ENCODE assay signal across 8 cellular contexts in the genomic region with DNA sequence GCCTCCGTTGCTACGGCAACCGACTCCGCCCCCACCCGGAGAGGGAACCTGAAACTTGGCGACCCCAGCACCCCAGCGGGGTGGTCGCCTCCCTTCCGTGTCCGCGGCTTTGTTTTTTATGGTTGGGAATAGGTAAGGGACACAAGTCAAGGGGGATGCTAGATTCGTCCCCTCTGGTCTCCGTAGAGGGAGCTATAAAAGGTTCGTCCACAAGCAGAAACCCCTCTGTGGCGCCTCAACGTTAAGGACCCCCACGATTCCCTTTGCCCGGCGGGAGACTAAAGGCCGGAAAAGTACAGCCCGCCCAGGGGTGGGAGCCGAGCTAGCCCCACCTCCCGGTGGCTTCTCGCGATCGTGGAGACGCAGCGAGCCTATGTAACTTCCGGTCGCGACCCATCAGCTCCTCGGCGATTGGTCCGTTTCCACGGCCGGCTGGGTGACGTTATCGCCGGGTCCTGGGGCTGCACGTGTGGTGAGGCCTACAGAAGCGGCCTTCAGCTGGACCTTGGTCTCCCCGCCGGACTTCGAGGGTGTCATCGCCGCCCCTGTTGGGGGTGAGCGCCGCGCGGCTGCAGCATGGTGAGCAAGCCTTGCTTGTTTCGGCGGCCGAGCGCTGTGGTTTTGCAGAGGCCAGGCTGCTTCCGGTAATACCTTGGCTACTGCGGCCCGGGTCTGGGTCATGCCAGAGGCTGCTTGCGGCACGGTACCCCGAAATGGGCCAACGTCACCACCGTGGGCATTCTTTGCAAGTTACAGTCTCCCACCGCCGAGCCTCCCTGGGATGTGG. TPM values are rescaled to one million over a fixed set of nuclear protein-coding genes. Genes with fewer than 3 reads are reported as not detected.
DNase-seq lines count a peak whose midpoint lies in the region; ATAC-seq, FAIRE-seq and TF ChIP-seq lines count a peak whose summit lies in the region.

A gene with protein sequence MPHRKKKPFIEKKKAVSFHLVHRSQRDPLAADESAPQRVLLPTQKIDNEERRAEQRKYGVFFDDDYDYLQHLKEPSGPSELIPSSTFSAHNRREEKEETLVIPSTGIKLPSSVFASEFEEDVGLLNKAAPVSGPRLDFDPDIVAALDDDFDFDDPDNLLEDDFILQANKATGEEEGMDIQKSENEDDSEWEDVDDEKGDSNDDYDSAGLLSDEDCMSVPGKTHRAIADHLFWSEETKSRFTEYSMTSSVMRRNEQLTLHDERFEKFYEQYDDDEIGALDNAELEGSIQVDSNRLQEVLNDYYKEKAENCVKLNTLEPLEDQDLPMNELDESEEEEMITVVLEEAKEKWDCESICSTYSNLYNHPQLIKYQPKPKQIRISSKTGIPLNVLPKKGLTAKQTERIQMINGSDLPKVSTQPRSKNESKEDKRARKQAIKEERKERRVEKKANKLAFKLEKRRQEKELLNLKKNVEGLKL (plus strand): TSS at position 437 of the 787 bp plus-strand sequence. CDS start 140 bp downstream, at position 577.

- H3K36me3 Mint-ChIP-seq in type B pancreatic cell: peaks cover 17% of the 10 kb centered on the region

- no peaks in the 10 kb centered on the region for H3K9me3 Mint-ChIP-seq in type B pancreatic cell

- H3K27me3 Mint-ChIP-seq in type B pancreatic cell: no peaks in the 10 kb centered on the region

- peaks cover 17% of the 10 kb centered on the region for H3K4me1 Mint-ChIP-seq in type B pancreatic cell (ENCODE audit: unreplicated experiment)

- H3K4me1 ChIP-seq in adrenal gland (replicated peaks in 1 of 2) (peaks cover 12 to 23% of the 10 kb centered on the region in 2 donors), heart left ventricle (peaks cover 0 to 18% (median 11%) of the 10 kb centered on the region in 12 donors)

- ATAC-seq in HG02852 (IDR thresholded peaks at IDR 0.05; ENCODE audit: unreplicated experiment): peak; percentile 100
- peak; percentile 100 for ATAC-seq in heart left ventricle

- DNase-seq in GM12892 (ENCODE audit: insufficient read length) (peak; percentile 94), NCI-H146 (lab: John Stamatoyannopoulos, UW) (peak; percentile 99), T-helper 1 cell (peak; percentile 83 to 94 (median 88)), adrenal gland (peak; percentile 96 to 99 (median 98)), heart left ventricle (peak; percentile 97 to 98 (median 97)), pons (ENCODE audit: low spot score) (peak; percentile 95), type B pancreatic cell (ENCODE audit: extremely low spot score, unreplicated experiment) (peak; percentile 96)

- peak in 2 of 6 experiments; percentile 1 to 3 for TF ChIP-seq CTCF in adrenal gland (IDR thresholded peaks at IDR 0.05)
- peak in 4 of 12 donors; percentile 3 to 27 (median 20) for TF ChIP-seq CTCF in heart left ventricle (IDR thresholded peaks at IDR 0.05)
- peak; percentile 14 for TF ChIP-seq CTCF in type B pancreatic cell (conservative IDR thresholded peaks at IDR 0.05)

- peak within 1 kb of the TSS; percentile 71 to 93 (median 88) for H3K27ac ChIP-seq in adrenal gland
- H3K27ac ChIP-seq in heart left ventricle: peak within 1 kb of the TSS; percentile 80 to 96 (median 93)

- TF ChIP-seq POLR2A in GM12892 (IDR thresholded peaks at IDR 0.05; ENCODE audit: low read depth, low read length) (peak; percentile 87), adrenal gland (IDR thresholded peaks at IDR 0.05) (peak; percentile 34 to 69), heart left ventricle (IDR thresholded peaks at IDR 0.05) (peak in 1 of 2 donors; percentile 83)

- H3K9me3 ChIP-seq in adrenal gland (replicated peaks in 1 of 3) (no peaks in the 10 kb centered on the region), heart left ventricle (no peaks in the 10 kb centered on the region)

- H3K4me3 ChIP-seq in adrenal gland: peak within 1 kb of the TSS; percentile 51 to 83 (median 61)
- peak within 1 kb of the TSS; percentile 55 to 94 (median 82) for H3K4me3 ChIP-seq in heart left ventricle

- FAIRE-seq in GM12892 (lab: Jason Lieb, UNC): peak; percentile 100

- WGBS in adrenal gland, 4 donors: 0 to 2% (median 0%) methylated on average over 17 to 64 of the region's 64 CpGs
- WGBS in heart left ventricle, 4 donors: 0 to 1% (median 0%) methylated on average over 25 to 64 of the region's 64 CpGs

- H3K4me3 Mint-ChIP-seq in type B pancreatic cell: peak within 1 kb of the TSS; percentile 97

- H3K27ac Mint-ChIP-seq in type B pancreatic cell: peak within 1 kb of the TSS; percentile 94

- intact Hi-C loops in adrenal gland (cut with DNase I): loop anchor here in 1 of 2 donors (10.0 kb wide), 1 partner anchor 268 kb away; no protein-coding TSS in a partner anchor
- intact Hi-C loops in heart left ventricle (cut with DNase I): loop anchor here (2.0 to 10.0 kb wide), 13 partner anchors 96 to 331 kb away; a partner anchor contains a TSS

- H3K36me3 ChIP-seq in adrenal gland (replicated peaks in 1 of 2) (peaks cover 0 to 31% of the 10 kb centered on the region in 2 donors), heart left ventricle (peaks cover 0 to 38% (median 37%) of the 10 kb centered on the region in 9 donors)

- H3K27me3 ChIP-seq in adrenal gland (no peaks in the 10 kb centered on the region), heart left ventricle (no peaks in the 10 kb centered on the region)

RNA-seq across cellular contexts. Expression of the gene that starts here (rescaled TPM):
- polyA plus RNA-seq in GM12892 (2012; ENCODE audit: missing spikeins): 33.7 TPM
- total RNA-seq in adrenal gland (10 to 100 TPM in 5 of 8 donors, 1 to 10 TPM in 3; 6.1 to 23.7 (median 16.1) TPM), heart left ventricle (10 to 100 TPM in 8 of 9 donors, 1 to 10 TPM in 1; 9.8 to 16.5 (median 12.9) TPM), type B pancreatic cell (ENCODE audit: low replicate concordance) (18.7 and 24.2 TPM in 2 replicates)
- polyA plus RNA-seq in adrenal gland (10 to 100 TPM; 20.8 to 61.1 (median 25.9) TPM), heart left ventricle (10 to 100 TPM; 10.0 to 28.9 TPM)

Comparison
In these comparisons a context has a peak if more than half of its experiments do, and no peak if none do; other contexts are left out.
1. Peak in every context shown above with its lines: DNase-seq, ATAC-seq, H3K4me3 ChIP-seq and H3K27ac ChIP-seq.